8 cellular contexts compared by ENCODE assay signal in the genomic region with DNA sequence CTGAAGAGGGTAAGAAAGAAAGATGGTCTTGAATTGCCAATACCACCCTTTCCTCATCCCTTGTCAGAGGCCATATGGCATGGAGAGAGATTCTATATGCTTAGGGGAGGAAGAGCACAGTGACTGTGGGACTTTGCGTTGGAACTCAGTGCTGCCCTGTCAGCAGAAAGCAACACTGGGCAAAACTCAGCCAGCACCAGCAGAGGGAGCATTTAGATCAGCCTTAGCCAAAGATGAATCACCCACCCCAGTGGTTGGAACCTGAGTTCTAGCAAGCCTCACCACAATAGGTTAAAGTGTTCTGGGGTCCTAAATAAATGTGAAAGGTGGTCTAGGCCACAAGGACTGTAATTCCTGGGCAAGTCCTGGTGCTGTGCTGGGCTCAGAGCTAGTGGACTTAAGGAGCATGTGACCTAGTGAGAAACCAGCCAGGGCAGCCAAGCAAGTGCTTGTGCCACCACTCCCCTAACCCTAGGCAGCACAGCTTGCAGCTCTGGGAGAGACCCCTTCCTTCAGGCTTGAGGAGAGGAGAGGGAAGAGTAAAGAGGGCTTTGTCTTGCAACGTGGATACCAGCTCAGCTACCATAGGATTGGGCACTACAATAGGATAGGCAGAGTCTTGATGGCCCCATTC. TPM values are rescaled to one million over a fixed set of nuclear protein-coding genes. Genes with fewer than 3 reads are reported as not detected.
A peak's percentile ranks its signal among the peaks of the same experiment; 100 is the strongest.
DNase-seq lines count a peak whose midpoint lies in the region; ATAC-seq and TF ChIP-seq lines count a peak whose summit lies in the region.

No MANE protein-coding gene starts in this region.

- no peak overlapping the region for H3K27ac Mint-ChIP-seq in neural progenitor cell

- H4K20me1 ChIP-seq in neural progenitor cell (ENCODE audit: low read depth), result no peaks in the 10 kb centered on the region

- H3K4me2 ChIP-seq in neural progenitor cell, result no peak overlapping the region

- H3K27me3 ChIP-seq in SJSA1 (replicated peaks) (no peaks in the 10 kb centered on the region), neural progenitor cell (no peaks in the 10 kb centered on the region)

- H3K4me1 ChIP-seq in SJSA1 (replicated peaks) (no peaks in the 10 kb centered on the region), neural progenitor cell (no peaks in the 10 kb centered on the region)

- H3K9me3 Mint-ChIP-seq in neural progenitor cell, result peaks cover 9% of the 10 kb centered on the region

- H3K9me3 ChIP-seq in SJSA1 (replicated peaks) (no peaks in the 10 kb centered on the region), neural progenitor cell (ENCODE audit: low read depth) (no peaks in the 10 kb centered on the region)

- H3K36me3 Mint-ChIP-seq in neural progenitor cell, result no peaks in the 10 kb centered on the region

- H3K4me3 Mint-ChIP-seq in neural progenitor cell, result no peak overlapping the region

- no peaks in the 10 kb centered on the region for H3K79me2 ChIP-seq in neural progenitor cell (ENCODE audit: low read depth)

- in situ Hi-C loops in G401 (cut with HindIII; ENCODE audit: low sequenced_read_pairs), result no loop called here

- DNase-seq in DMS53 (lab: John Stamatoyannopoulos, UW), result peak; percentile 95
- DNase-seq in SJSA1 (ENCODE audit: low read depth in 1 of 2, low spot score in 2 of 2), result peak; percentile 42 to 57
- DNase-seq in ecto neural progenitor cell (ENCODE audit: low spot score), result peak; percentile 69
- peak; percentile 61 for DNase-seq in neural progenitor cell (ENCODE audit: low spot score)
- DNase-seq in GOT3 (lab: John Stamatoyannopoulos, UW), result no peak
- no peak for DNase-seq in G401 (ENCODE audit: low spot score)

- no peaks in the 10 kb centered on the region for H3F3A ChIP-seq in neural progenitor cell (ENCODE audit: low read depth)

- no peak overlapping the region for H3K4me3 ChIP-seq in SJSA1
- H3K4me3 ChIP-seq in neural progenitor cell, result no peak overlapping the region

- no peaks in the 10 kb centered on the region for H3K36me3 ChIP-seq in SJSA1
- no peaks in the 10 kb centered on the region for H3K36me3 ChIP-seq in neural progenitor cell

- H2AFZ ChIP-seq in neural progenitor cell (replicated peaks), result peak overlapping the region; percentile 54

- H3K27ac ChIP-seq in SJSA1 (no peak overlapping the region), neural progenitor cell (no peak overlapping the region)

- peaks cover 5% of the 10 kb centered on the region for H3K27me3 Mint-ChIP-seq in neural progenitor cell (ENCODE audit: insufficient read depth, low read depth)

- H3K4me1 Mint-ChIP-seq in neural progenitor cell, result no peaks in the 10 kb centered on the region

- ATAC-seq in GM19328 (IDR thresholded peaks at IDR 0.05; ENCODE audit: unreplicated experiment), result peak; percentile 87
- peak; percentile 81 for ATAC-seq in HG03442 (IDR thresholded peaks at IDR 0.05; ENCODE audit: unreplicated experiment)

- H3K9ac ChIP-seq in neural progenitor cell, result no peak overlapping the region

- peak; percentile 66 for TF ChIP-seq CTCF in neural progenitor cell (IDR thresholded peaks at IDR 0.05)

RNA-seq across cellular contexts. Expression of gene BCAT1, which starts 11.4 kb away (rescaled TPM):
- 102 and 107 TPM in 2 replicates for total RNA-seq in SJSA1 (2014; rRNA removed; shearing (Covaris generic))
- 246 and 287 TPM in 2 replicates for total RNA-seq in neural progenitor cell (ENCODE audit: low replicate concordance)
- total RNA-seq in G401 (2014; rRNA removed; shearing (Covaris generic)), result 0.81 and 4.1 TPM in 2 replicates

Comparison
In these comparisons a context has a peak if more than half of its experiments do, and no peak if none do; other contexts are left out.
1. DNase-seq: peak in DMS53 (single experiment), SJSA1 (2 of 2), ecto neural progenitor cell (single experiment) and neural progenitor cell (single experiment); none in GOT3 (single experiment) and G401 (single experiment).
2. RNA of gene BCAT1, which starts 11.4 kb away (total RNA-seq): 246 to 287 TPM in neural progenitor cell and 102 to 107 TPM in SJSA1; 0.81 to 4.1 TPM in G401; every median in the first group is over 10 times any median in the second.